8 cellular contexts compared by ENCODE assay signal in genomic region chr17:64780096-64781012, GRCh38.
A peak's percentile ranks its signal among the peaks of the same experiment; 100 is the strongest.
DNase-seq lines count a peak whose midpoint lies in the region; ATAC-seq, FAIRE-seq and TF ChIP-seq lines count a peak whose summit lies in the region.

No MANE protein-coding gene starts in this region.

- peak overlapping the region; percentile 6 to 67 for H3K4me3 ChIP-seq in CD4-positive, alpha-beta memory T cell (ENCODE audit: low read length in 2 of 2)
- H3K4me3 ChIP-seq in Karpas-422 (ENCODE audit: low read length) = peak overlapping the region; percentile 74
- H3K4me3 ChIP-seq in H1 (ENCODE audit: extremely low read depth in 1 of 4, insufficient read depth in 2 of 4, low read depth in 3 of 4, low read length in 4 of 4) = peak overlapping the region; percentile 47 to 68 (median 56)

- no peak overlapping the region for H3K56ac ChIP-seq in H1 (replicated peaks; ENCODE audit: insufficient read length, low read depth, low read length)

- peak; percentile 75 to 89 (median 78) for DNase-seq in CD4-positive, alpha-beta memory T cell
- DNase-seq in Karpas-422 (no peak), H1 (ENCODE audit: low read depth in 1 of 2, low spot score in 2 of 2) (peak in 1 of 2 experiments; percentile 87), naive B cell (peak; percentile 59)
- peak; percentile 89 for DNase-seq in activated CD8-positive, alpha-beta T cell treated with anti-CD3 and anti-CD28 coated beads for 36 hours
- peak; percentile 81 for DNase-seq in stimulated activated naive CD4-positive, alpha-beta T cell treated with Interleukin-2 at 50 U/mL for 16 hours (lab: John Stamatoyannopoulos, UW)

- H3K14ac ChIP-seq in H1 (ENCODE audit: insufficient read length) = no peak overlapping the region

- no peaks in the 10 kb centered on the region for H3K36me3 ChIP-seq in CD4-positive, alpha-beta memory T cell (ENCODE audit: insufficient read depth, low read length)
- H3K36me3 ChIP-seq in Karpas-422 (ENCODE audit: insufficient read depth, low read length) (no peaks in the 10 kb centered on the region), H1 (ENCODE audit: control insufficient read depth in 2 of 4, insufficient read depth in 4 of 4, low read length in 3 of 4) (peaks cover 0 to 4% (median 0%) of the 10 kb centered on the region in 4 experiments; a peak in 1 of 8 replicates)

- H3K9ac ChIP-seq in Karpas-422 (ENCODE audit: low read length) (peak overlapping the region; percentile 78), H1 (replicated peaks in 1 of 4; ENCODE audit: extremely low read depth in 1 of 4, low read depth in 3 of 4, low read length in 3 of 4) (no peak overlapping the region; a peak in 1 of 7 replicates)

- H3K27ac Mint-ChIP-seq in CD4-positive, alpha-beta memory T cell = peak overlapping the region; percentile 57 to 90 (median 71)
- H3K27ac Mint-ChIP-seq in activated CD8-positive, alpha-beta T cell treated with anti-CD3 and anti-CD28 coated beads for 36 hours = no peak overlapping the region
- H3K27ac Mint-ChIP-seq in naive B cell = peak overlapping the region in 2 of 6 donors; percentile 70 to 74

- peaks cover 23% of the 10 kb centered on the region for H3K4me1 ChIP-seq in CD4-positive, alpha-beta memory T cell (ENCODE audit: insufficient read depth, low read length)
- H3K4me1 ChIP-seq in Karpas-422 (ENCODE audit: low read length) (peaks cover 52% of the 10 kb centered on the region), H1 (replicated peaks in 1 of 4; ENCODE audit: control insufficient read depth in 3 of 4, insufficient read depth in 4 of 4, low read length in 3 of 4) (peaks cover 3 to 24% (median 11%) of the 10 kb centered on the region in 4 experiments)

- H3K23me2 ChIP-seq in H1 (ENCODE audit: low read depth, low read length) = peaks cover 14% of the 10 kb centered on the region; the same call in 1 of the 2 replicates

- no peaks in the 10 kb centered on the region for H3K9me3 ChIP-seq in CD4-positive, alpha-beta memory T cell (ENCODE audit: control insufficient read depth in 1 of 2, low read length in 2 of 2)
- H3K9me3 ChIP-seq in Karpas-422 (ENCODE audit: low read length) (no peaks in the 10 kb centered on the region), H1 (ENCODE audit: insufficient read depth in 2 of 2, low read depth in 1 of 2, low read length in 1 of 2) (no peaks in the 10 kb centered on the region)

- no peak for TF ChIP-seq POLR2A in H1 (IDR thresholded peaks at IDR 0.05; ENCODE audit: control extremely low read depth in 1 of 2, low read depth in 2 of 2, low read length in 2 of 2)

- no peaks in the 10 kb centered on the region for H3K27me3 Mint-ChIP-seq in CD4-positive, alpha-beta memory T cell
- H3K27me3 Mint-ChIP-seq in activated CD8-positive, alpha-beta T cell treated with anti-CD3 and anti-CD28 coated beads for 36 hours = peaks cover 2% of the 10 kb centered on the region
- H3K27me3 Mint-ChIP-seq in naive B cell = peaks cover 0 to 12% (median 8%) of the 10 kb centered on the region in 3 donors

- ATAC-seq in activated CD8-positive, alpha-beta T cell treated with anti-CD3 and anti-CD28 coated beads for 36 hours = peak; percentile 82
- ATAC-seq in naive B cell (ENCODE audit: low read depth in 2 of 2) = peak; percentile 47 to 48
- no peak for ATAC-seq in GM19463 (IDR thresholded peaks at IDR 0.05; ENCODE audit: unreplicated experiment)
- ATAC-seq in GM18519 (IDR thresholded peaks at IDR 0.05; ENCODE audit: low FRiP score, unreplicated experiment) = no peak

- 6% methylated on average over 32 of the region's 69 CpGs; no CpG with 5 or more reads in 1 of the 2 experiments for WGBS in H1 (ENCODE audit: extremely low coverage in 1 of 2, insufficient coverage in 1 of 2, insufficient read length in 1 of 2, insufficient replicate concordance in 2 of 2, low coverage in 1 of 2, low lambda C conversion rate in 2 of 2, missing lambda C conversion rate in 1 of 2), 2 experiments

- peaks cover 10 to 34% (median 18%) of the 10 kb centered on the region in 4 donors for H3K4me1 Mint-ChIP-seq in CD4-positive, alpha-beta memory T cell
- H3K4me1 Mint-ChIP-seq in activated CD8-positive, alpha-beta T cell treated with anti-CD3 and anti-CD28 coated beads for 36 hours (ENCODE audit: low read depth) = peaks cover 36% of the 10 kb centered on the region
- H3K4me1 Mint-ChIP-seq in naive B cell = peaks cover 24 to 40% (median 39%) of the 10 kb centered on the region in 3 donors

- H3K9me2 ChIP-seq in Karpas-422 (replicated peaks; ENCODE audit: insufficient read depth, low read length) = no peaks in the 10 kb centered on the region

- H2BK15ac ChIP-seq in H1 (ENCODE audit: low read length) = no peak overlapping the region

- POLR2A ChIA-PET in CD4-positive, alpha-beta memory T cell (lab: Charles Lee; ENCODE audit: partially characterized antibody) = interaction anchor here (0.6 to 1.9 kb wide), 5 partner anchors 17 to 635 kb away, joined by 3 to 6 read pairs (median 4); partner anchors contain the start of gene SMURF2
- POLR2A ChIA-PET in activated CD8-positive, alpha-beta T cell treated with anti-CD3 and anti-CD28 coated beads for 36 hours (lab: Charles Lee) = interaction anchor here (0.6 kb wide), 1 partner anchor 124 kb away, joined by 4 read pairs; no protein-coding TSS in a partner anchor
- POLR2A ChIA-PET in H1 (lab: Charles Lee; ENCODE audit: partially characterized antibody) = interaction anchor here (0.6 kb wide), 1 partner anchor 118 kb away, joined by 4 read pairs; the partner anchor contains the start of gene SMURF2

- no peak overlapping the region for H2BK12ac ChIP-seq in H1 (ENCODE audit: low read depth, low read length)

- FAIRE-seq in H1 (lab: Jason Lieb, UNC) = no peak

- no peak for TF ChIP-seq CTCF in activated CD8-positive, alpha-beta T cell treated with anti-CD3 and anti-CD28 coated beads for 36 hours (IDR thresholded peaks at IDR 0.05)
- no peak for TF ChIP-seq CTCF in H1 (IDR thresholded peaks at IDR 0.05; ENCODE audit: control extremely low read depth in 1 of 3, insufficient read depth in 1 of 3, low read depth in 1 of 3, low read length in 3 of 3)

- intact Hi-C loops in CD4-positive, alpha-beta memory T cell (cut with micrococcal nuclease) = loop anchor here (5.0 kb wide), 1 partner anchor 57 kb away; no protein-coding TSS in a partner anchor
- intact Hi-C loops in activated CD8-positive, alpha-beta T cell treated with anti-CD3 and anti-CD28 coated beads for 36 hours (cut with micrococcal nuclease) = no loop called here

- no peak overlapping the region for H2AK5ac ChIP-seq in H1 (ENCODE audit: low read depth, low read length)

- no peak overlapping the region for H3K18ac ChIP-seq in H1 (ENCODE audit: extremely low read depth, low read length)

- no peak overlapping the region for H2AFZ ChIP-seq in Karpas-422 (ENCODE audit: low read length)
- no peak overlapping the region for H2AFZ ChIP-seq in H1 (ENCODE audit: low read length)

- no peaks in the 10 kb centered on the region for H3K79me1 ChIP-seq in H1 (ENCODE audit: low read depth, low read length)

- H4K5ac ChIP-seq in H1 (ENCODE audit: insufficient read length, low read depth, low read length) = no peak overlapping the region

- H3K27ac ChIP-seq in CD4-positive, alpha-beta memory T cell (ENCODE audit: low read depth, low read length) = peak overlapping the region; percentile 55
- 0 out of 2 replicates have a peak overlapping the region, but pooled peaks have one; percentile 50 for H3K27ac ChIP-seq in Karpas-422 (ENCODE audit: low read length)
- H3K27ac ChIP-seq in H1 (ENCODE audit: low read depth, low read length) = no peak overlapping the region

- H3K27me3 ChIP-seq in CD4-positive, alpha-beta memory T cell (ENCODE audit: insufficient read depth, low read length) = no peaks in the 10 kb centered on the region
- H3K27me3 ChIP-seq in Karpas-422 (ENCODE audit: low read length) = no peaks in the 10 kb centered on the region
- peaks cover 31 to 67% (median 60%) of the 10 kb centered on the region in 4 experiments for H3K27me3 ChIP-seq in H1 (replicated peaks in 1 of 4; ENCODE audit: control insufficient read depth in 3 of 4, extremely low read depth in 1 of 4, insufficient read depth in 3 of 4, low read length in 3 of 4)

- H3K36me3 Mint-ChIP-seq in CD4-positive, alpha-beta memory T cell = peaks cover 0 to 20% of the 10 kb centered on the region in 2 donors
- no peaks in the 10 kb centered on the region for H3K36me3 Mint-ChIP-seq in activated CD8-positive, alpha-beta T cell treated with anti-CD3 and anti-CD28 coated beads for 36 hours (ENCODE audit: low read depth)
- no peaks in the 10 kb centered on the region for H3K36me3 Mint-ChIP-seq in naive B cell

- TF ChIP-seq RAD21 in H1 (IDR thresholded peaks at IDR 0.05 in 1 of 2, conservative IDR thresholded peaks at IDR 0.05 in 1 of 2; ENCODE audit: low read depth in 2 of 2, low read length in 2 of 2) = no peak

- H3K4me2 ChIP-seq in Karpas-422 (ENCODE audit: low read depth, low read length, poor library complexity, severe bottlenecking) = peak overlapping the region; percentile 75
- H3K4me2 ChIP-seq in H1 (ENCODE audit: insufficient read depth in 1 of 2, low read depth in 2 of 2, low read length in 2 of 2) = peak overlapping the region; percentile 62 to 89

- H2BK120ac ChIP-seq in H1 (replicated peaks; ENCODE audit: low read depth, low read length) = no peak overlapping the region

- H4K8ac ChIP-seq in H1 (ENCODE audit: extremely low read depth, insufficient read depth, low read length) = no peak overlapping the region

- H3K23ac ChIP-seq in H1 (ENCODE audit: insufficient read length) = no peak overlapping the region

- H3K4ac ChIP-seq in H1 (replicated peaks; ENCODE audit: insufficient read length, low read depth, low read length) = no peak overlapping the region

- H3K4me3 Mint-ChIP-seq in CD4-positive, alpha-beta memory T cell = peak overlapping the region; percentile 81 to 88 (median 84)
- H3K4me3 Mint-ChIP-seq in activated CD8-positive, alpha-beta T cell treated with anti-CD3 and anti-CD28 coated beads for 36 hours = peak overlapping the region; percentile 73
- H3K4me3 Mint-ChIP-seq in naive B cell = peak overlapping the region; percentile 67 to 87 (median 80)

- H3K79me2 ChIP-seq in Karpas-422 (ENCODE audit: low read length) (peaks cover 9% of the 10 kb centered on the region), H1 (ENCODE audit: control insufficient read depth in 1 of 2, insufficient read depth in 2 of 2, low read length in 2 of 2) (no peaks in the 10 kb centered on the region)

- H4K91ac ChIP-seq in H1 (replicated peaks; ENCODE audit: insufficient read length, low read length) = no peak overlapping the region

- H4K20me1 ChIP-seq in Karpas-422 (ENCODE audit: insufficient read depth, low read depth, low read length) = no peaks in the 10 kb centered on the region
- peaks cover 0 to 4% of the 10 kb centered on the region in 2 experiments for H4K20me1 ChIP-seq in H1 (replicated peaks in 1 of 2; ENCODE audit: control insufficient read depth in 1 of 2, insufficient read depth in 2 of 2, low read length in 2 of 2)

- CTCF ChIA-PET in CD4-positive, alpha-beta memory T cell (lab: Charles Lee; ENCODE audit: partially characterized antibody) = interaction anchor here (1.3 kb wide), 1 partner anchor 57 kb away, joined by 3 read pairs; no protein-coding TSS in a partner anchor
- CTCF ChIA-PET in activated CD8-positive, alpha-beta T cell treated with anti-CD3 and anti-CD28 coated beads for 36 hours (lab: Charles Lee) = interaction anchor here (1.4 kb wide), 1 partner anchor 13 kb away, joined by 3 read pairs; no protein-coding TSS in a partner anchor
- CTCF ChIA-PET in H1 (lab: Charles Lee; ENCODE audit: partially characterized antibody) = interaction anchor here (0.7 kb wide), 1 partner anchor 8 kb away, joined by 3 read pairs; no protein-coding TSS in a partner anchor

- no peak overlapping the region for H2BK5ac ChIP-seq in H1 (ENCODE audit: low read depth, low read length)

- peaks cover 0 to 2% (median 0%) of the 10 kb centered on the region in 8 donors for H3K9me3 Mint-ChIP-seq in CD4-positive, alpha-beta memory T cell
- H3K9me3 Mint-ChIP-seq in activated CD8-positive, alpha-beta T cell treated with anti-CD3 and anti-CD28 coated beads for 36 hours = no peaks in the 10 kb centered on the region
- H3K9me3 Mint-ChIP-seq in naive B cell = no peaks in the 10 kb centered on the region

- peak in 1 of 2 experiments; percentile 21; a peak in 1 of 3 replicates for TF ChIP-seq EP300 in H1 (IDR thresholded peaks at IDR 0.05; ENCODE audit: borderline replicate concordance in 1 of 2, low read depth in 2 of 2, low read length in 2 of 2)

- H2BK20ac ChIP-seq in H1 (ENCODE audit: low read length) = no peak overlapping the region

Comparison
In these comparisons a context has a peak if more than half of its experiments do, and no peak if none do; other contexts are left out.
1. ATAC-seq: peak in activated CD8-positive, alpha-beta T cell treated with anti-CD3 and anti-CD28 coated beads for 36 hours (single experiment) and naive B cell (2 of 2); none in GM19463 (single experiment) and GM18519 (single experiment).
2. Peak in every context shown above with its lines, with median percentiles within 50 percentile points of each other: H3K4me3 ChIP-seq and H3K4me3 Mint-ChIP-seq.